Comparison of ENCODE assay signal across 10 cellular contexts in the genomic region with DNA sequence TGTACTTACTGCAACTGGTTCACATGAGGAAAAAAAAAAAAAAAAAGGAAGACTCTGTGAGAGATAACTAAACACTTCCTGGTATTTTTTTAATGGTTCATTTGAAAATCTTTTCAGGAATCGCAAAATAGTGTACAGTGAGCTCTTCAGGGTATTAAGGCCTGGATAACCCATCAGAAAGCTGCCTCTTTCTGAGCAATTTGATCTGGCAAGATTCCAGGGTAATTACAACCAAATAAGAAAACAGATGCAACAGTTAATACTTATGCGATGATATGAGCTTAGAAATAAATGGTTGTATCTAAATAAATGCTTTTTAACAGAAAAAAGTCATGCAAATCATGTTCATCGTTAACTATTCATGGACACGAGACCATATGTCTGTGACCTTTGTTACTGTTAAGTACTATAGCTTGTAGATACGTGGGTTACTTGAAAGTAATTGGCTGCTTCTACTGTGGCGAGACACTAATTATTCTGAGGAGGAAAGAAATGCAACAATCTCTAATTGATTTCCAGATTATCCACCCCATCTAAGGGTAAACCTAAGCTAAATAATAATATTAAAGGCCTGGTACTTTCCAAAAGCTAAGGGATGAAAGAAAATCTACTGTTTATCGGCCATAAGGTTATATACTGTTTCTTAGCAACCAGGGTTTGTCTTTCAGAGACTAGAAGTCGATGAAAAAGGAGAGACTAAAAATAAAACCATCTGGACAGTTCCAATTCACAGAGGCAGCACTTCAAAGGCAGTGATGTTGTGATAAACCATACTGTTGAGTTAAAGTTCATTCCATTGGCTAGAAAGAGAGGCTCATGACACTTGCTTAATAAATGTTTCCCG. TPM values are rescaled to one million over a fixed set of nuclear protein-coding genes. Genes with fewer than 3 reads are reported as not detected.
DNase-seq lines count a peak whose midpoint lies in the region; ATAC-seq and TF ChIP-seq lines count a peak whose summit lies in the region.
"Had no signal": no experiment of that assay in that cellular context is flagged by ENCODE, and none has a peak within 500 bp of the region (broad histone marks: within the 10 kb centered on the region; RNA-seq: fewer than 3 reads in every experiment).

No MANE protein-coding gene starts in this region.

- no peaks in the 10 kb centered on the region for H3K36me3 ChIP-seq in SJSA1
- no peaks in the 10 kb centered on the region for H3K36me3 ChIP-seq in gastroesophageal sphincter
- no peaks in the 10 kb centered on the region for H3K36me3 ChIP-seq in stomach smooth muscle (ENCODE audit: control insufficient read depth in 2 of 2, insufficient read depth in 2 of 2, low read length in 2 of 2)
- H3K36me3 ChIP-seq: uterus had no signal

- no peaks in the 10 kb centered on the region for H3K27me3 Mint-ChIP-seq in activated CD8-positive, alpha-beta memory T cell treated with anti-CD3 and anti-CD28 coated beads, Interleukin-2, amount 10 ng/mL, durations not matched to agents 7 days and 5 days

- H3K4me1 ChIP-seq in SJSA1 (replicated peaks), result peaks cover 25% of the 10 kb centered on the region
- H3K4me1 ChIP-seq in gastroesophageal sphincter, result peaks cover 4 to 33% (median 6%) of the 10 kb centered on the region in 3 donors
- peaks cover 22% of the 10 kb centered on the region for H3K4me1 ChIP-seq in stomach smooth muscle (ENCODE audit: control insufficient read depth, insufficient read depth, low read length)
- H3K4me1 ChIP-seq: uterus had no signal

- H3K4me1 Mint-ChIP-seq in activated CD8-positive, alpha-beta memory T cell treated with anti-CD3 and anti-CD28 coated beads, Interleukin-2, amount 10 ng/mL, durations not matched to agents 7 days and 5 days, result peaks cover 52% of the 10 kb centered on the region

- H3K9ac ChIP-seq in stomach smooth muscle (ENCODE audit: low read length in 2 of 2), result peak overlapping the region in 1 of 2 donors; percentile 29

- peak; percentile 4 for ATAC-seq in activated CD8-positive, alpha-beta memory T cell treated with anti-CD3 and anti-CD28 coated beads, Interleukin-2, amount 10 ng/mL, durations not matched to agents 7 days and 5 days
- no peak for ATAC-seq in gastroesophageal sphincter
- no peak for ATAC-seq in GM18867 (IDR thresholded peaks at IDR 0.05; ENCODE audit: unreplicated experiment)

- no peak for DNase-seq in activated CD8-positive, alpha-beta memory T cell treated with anti-CD3 and anti-CD28 coated beads, Interleukin-2, amount 10 ng/mL, durations not matched to agents 7 days and 5 days
- no peak for DNase-seq in activated CD8-positive, alpha-beta memory T cell treated with anti-CD3 and anti-CD28 coated beads for 24 hours
- DNase-seq in SJSA1 (ENCODE audit: low read depth in 1 of 2, low spot score in 2 of 2) (no peak), HuH-7.5 (ENCODE audit: low spot score) (no peak), lower leg skin (ENCODE audit: low spot score in 2 of 2) (no peak)
- DNase-seq: uterus had no signal

- WGBS in gastroesophageal sphincter (ENCODE audit: low coverage in 1 of 2), 2 donors, result 38 to 61% methylated on average over 9 of the region's 9 CpGs
- 63 to 70% methylated on average over 9 of the region's 9 CpGs for WGBS in lower leg skin, 2 donors

- TF ChIP-seq EP300 in gastroesophageal sphincter (IDR thresholded peaks at IDR 0.05), result no peak

- H3K27ac ChIP-seq in SJSA1 (peak overlapping the region; percentile 91), gastroesophageal sphincter (peak overlapping the region in 2 of 4 donors; percentile 79 to 87), stomach smooth muscle (ENCODE audit: low read length) (no peak overlapping the region)
- H3K27ac ChIP-seq: C4-2B had no signal

- TF ChIP-seq CTCF in gastroesophageal sphincter (IDR thresholded peaks at IDR 0.05) (no peak), lower leg skin (IDR thresholded peaks at IDR 0.05) (no peak)

- peak overlapping the region; percentile 97 for H3K4me3 Mint-ChIP-seq in activated CD8-positive, alpha-beta memory T cell treated with anti-CD3 and anti-CD28 coated beads, Interleukin-2, amount 10 ng/mL, durations not matched to agents 7 days and 5 days

- H3K27me3 ChIP-seq in SJSA1 (replicated peaks) (no peaks in the 10 kb centered on the region), gastroesophageal sphincter (no peaks in the 10 kb centered on the region), stomach smooth muscle (ENCODE audit: control insufficient read depth in 1 of 2, insufficient read depth in 2 of 2, low read length in 2 of 2) (no peaks in the 10 kb centered on the region)
- H3K27me3 ChIP-seq: uterus had no signal

- CTCF ChIA-PET in activated CD8-positive, alpha-beta memory T cell treated with anti-CD3 and anti-CD28 coated beads, Interleukin-2, amount 10 ng/mL, durations not matched to agents 7 days and 5 days (lab: Charles Lee), result interaction anchor here (0.8 to 3.2 kb wide), 7 partner anchors 19 to 106 kb away, joined by 3 to 15 read pairs (median 4); no protein-coding TSS in a partner anchor

- no peak for TF ChIP-seq POLR2A in gastroesophageal sphincter (IDR thresholded peaks at IDR 0.05)
- TF ChIP-seq POLR2A in lower leg skin (IDR thresholded peaks at IDR 0.05), result no peak

- peaks cover 43% of the 10 kb centered on the region for H3K36me3 Mint-ChIP-seq in activated CD8-positive, alpha-beta memory T cell treated with anti-CD3 and anti-CD28 coated beads, Interleukin-2, amount 10 ng/mL, durations not matched to agents 7 days and 5 days

- peak overlapping the region; percentile 99 for H3K27ac Mint-ChIP-seq in activated CD8-positive, alpha-beta memory T cell treated with anti-CD3 and anti-CD28 coated beads, Interleukin-2, amount 10 ng/mL, durations not matched to agents 7 days and 5 days

- H3K4me3 ChIP-seq in SJSA1, result no peak overlapping the region
- H3K4me3 ChIP-seq in gastroesophageal sphincter, result peak overlapping the region; percentile 71 to 83
- peak overlapping the region; percentile 29 to 83 for H3K4me3 ChIP-seq in stomach smooth muscle (ENCODE audit: low read length in 2 of 2)
- no peak overlapping the region for H3K4me3 ChIP-seq in lower leg skin (ENCODE audit: low read depth, poor library complexity, severe bottlenecking)

- intact Hi-C loops in lower leg skin (cut with DNase I; ENCODE audit: low total_unique reads), result no loop called here

- H3K9me3 ChIP-seq in SJSA1 (replicated peaks) (no peaks in the 10 kb centered on the region), gastroesophageal sphincter (no peaks in the 10 kb centered on the region), stomach smooth muscle (ENCODE audit: control insufficient read depth in 2 of 2, low read length in 2 of 2) (no peaks in the 10 kb centered on the region)
- H3K9me3 ChIP-seq: uterus had no signal

- no peaks in the 10 kb centered on the region for H3K9me3 Mint-ChIP-seq in activated CD8-positive, alpha-beta memory T cell treated with anti-CD3 and anti-CD28 coated beads, Interleukin-2, amount 10 ng/mL, durations not matched to agents 7 days and 5 days (ENCODE audit: low read depth)

RNA-seq across cellular contexts. Expression of gene EPSTI1, which starts 1.7 kb away (rescaled TPM):
- 100 to 1,000 TPM in 1 of 2 experiments, 10 to 100 TPM in 1; 71.3 to 150 TPM for total RNA-seq in activated CD8-positive, alpha-beta memory T cell treated with anti-CD3 and anti-CD28 coated beads, Interleukin-2, amount 10 ng/mL, durations not matched to agents 7 days and 5 days
- total RNA-seq in SJSA1 (2014; rRNA removed; shearing (Covaris generic)), result 10.2 and 21.3 TPM in 2 replicates
- total RNA-seq in gastroesophageal sphincter (10 to 100 TPM in 1 of 4 donors, 1 to 10 TPM in 3; 6.1 to 13.3 (median 7.8) TPM), lower leg skin (1 to 10 TPM in 1 of 4 donors, under 1 TPM in 2, not detected in 1; 0.79 to 4.8 (median 0.91) TPM)

RNA-seq across cellular contexts. Expression of gene DNAJC15, which starts 33.0 kb away (rescaled TPM):
- 10 to 100 TPM; 14.4 to 14.8 TPM for total RNA-seq in activated CD8-positive, alpha-beta memory T cell treated with anti-CD3 and anti-CD28 coated beads, Interleukin-2, amount 10 ng/mL, durations not matched to agents 7 days and 5 days
- total RNA-seq in SJSA1 (2014; rRNA removed; shearing (Covaris generic)), result 20.7 and 25.2 TPM in 2 replicates
- 10 to 100 TPM in 3 of 4 donors, 1 to 10 TPM in 1; 9.3 to 21.6 (median 12.7) TPM for total RNA-seq in gastroesophageal sphincter
- 1 to 10 TPM; 1.6 to 8.4 (median 4.1) TPM for total RNA-seq in lower leg skin

Comparison
In these comparisons a context has a peak if more than half of its experiments do, and no peak if none do; other contexts are left out.
1. H3K4me3 ChIP-seq: peak in gastroesophageal sphincter (2 of 2) and stomach smooth muscle (2 of 2); none in SJSA1 (single experiment) and lower leg skin (single experiment).